8 cellular contexts compared by ENCODE assay signal in the genomic region with DNA sequence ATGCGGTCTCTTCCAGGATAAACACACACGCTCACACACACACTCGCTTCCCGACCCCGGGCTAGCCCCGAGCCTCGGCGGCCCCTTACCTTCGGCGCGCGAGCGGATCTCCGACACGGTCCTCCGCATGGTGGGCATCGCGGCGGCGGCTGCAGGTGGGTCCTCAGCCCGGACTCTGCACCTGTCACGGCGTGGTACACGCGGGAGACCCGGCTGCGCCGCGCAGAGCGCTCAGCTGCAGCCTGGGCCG. TPM values are rescaled to one million over a fixed set of nuclear protein-coding genes. Genes with fewer than 3 reads are reported as not detected.
DNase-seq lines count a peak whose midpoint lies in the region; ATAC-seq and TF ChIP-seq lines count a peak whose summit lies in the region.

No MANE protein-coding gene starts in this region.

- in situ Hi-C loops in astrocyte of the cerebellum (cut with HindIII; ENCODE audit: low sequenced_read_pairs) (no loop called here), transverse colon (cut with MboI; ENCODE audit: low pct_ligation_motif_present in 1 of 4, low pct_unique_long_range_greater_than_20kb in 1 of 4, low sequenced_read_pairs in 3 of 4) (no loop called here)

- no peak for TF ChIP-seq EP300 in transverse colon (IDR thresholded peaks at IDR 0.05; ENCODE audit: low read depth)

- 2% methylated on average over 18 of the region's 31 CpGs; no CpG with 5 or more reads in 1 of the 2 donors for WGBS in transverse colon (ENCODE audit: low coverage in 1 of 2), 2 donors

- intact Hi-C loops in lower lobe of right lung (cut with DNase I) = no loop called here
- intact Hi-C loops in transverse colon (cut with DNase I; ENCODE audit: low total_unique reads) = no loop called here

- no peak for TF ChIP-seq POLR2A in transverse colon (IDR thresholded peaks at IDR 0.05)

- no peak for ATAC-seq in lower lobe of right lung
- ATAC-seq in GM18520 (IDR thresholded peaks at IDR 0.05; ENCODE audit: unreplicated experiment) = no peak
- ATAC-seq in HG02970 (IDR thresholded peaks at IDR 0.05; ENCODE audit: low FRiP score, unreplicated experiment) = no peak

- peaks cover 41% of the 10 kb centered on the region for H3K4me1 Mint-ChIP-seq in activated naive CD4-positive, alpha-beta T cell treated with anti-CD3 and anti-CD28 coated beads, Interleukin-2, amount 10 ng/mL, durations not matched to agents 7 days and 5 days

- H3K9me3 ChIP-seq in lower lobe of right lung (no peaks in the 10 kb centered on the region), transverse colon (no peaks in the 10 kb centered on the region)

- H3K27me3 ChIP-seq in lower lobe of right lung (ENCODE audit: low read depth) (no peaks in the 10 kb centered on the region), transverse colon (no peaks in the 10 kb centered on the region)

- H3K36me3 Mint-ChIP-seq in activated naive CD4-positive, alpha-beta T cell treated with anti-CD3 and anti-CD28 coated beads, Interleukin-2, amount 10 ng/mL, durations not matched to agents 7 days and 5 days = peaks cover 27% of the 10 kb centered on the region

- CTCF ChIA-PET in activated naive CD4-positive, alpha-beta T cell treated with anti-CD3 and anti-CD28 coated beads, Interleukin-2, amount 10 ng/mL, durations not matched to agents 7 days and 5 days (lab: Charles Lee) = interaction anchor here (0.8 to 2.9 kb wide), 4 partner anchors 12 to 88 kb away, joined by 3 to 13 read pairs (median 4); no protein-coding TSS in a partner anchor

- H3K9me3 Mint-ChIP-seq in activated naive CD4-positive, alpha-beta T cell treated with anti-CD3 and anti-CD28 coated beads, Interleukin-2, amount 10 ng/mL, durations not matched to agents 7 days and 5 days = peaks cover 10% of the 10 kb centered on the region

- H3K36me3 ChIP-seq in lower lobe of right lung = no peaks in the 10 kb centered on the region
- no peaks in the 10 kb centered on the region for H3K36me3 ChIP-seq in transverse colon

- peak overlapping the region; percentile 91 for H3K4me3 Mint-ChIP-seq in activated naive CD4-positive, alpha-beta T cell treated with anti-CD3 and anti-CD28 coated beads, Interleukin-2, amount 10 ng/mL, durations not matched to agents 7 days and 5 days

- no peaks in the 10 kb centered on the region for H3K27me3 Mint-ChIP-seq in activated naive CD4-positive, alpha-beta T cell treated with anti-CD3 and anti-CD28 coated beads, Interleukin-2, amount 10 ng/mL, durations not matched to agents 7 days and 5 days

- TF ChIP-seq CTCF in astrocyte of the cerebellum (IDR thresholded peaks at IDR 0.05; ENCODE audit: low read depth, low read length, missing control alignments) = no peak
- TF ChIP-seq CTCF in lower lobe of right lung (IDR thresholded peaks at IDR 0.05) = no peak
- no peak for TF ChIP-seq CTCF in transverse colon (IDR thresholded peaks at IDR 0.05)

- peak overlapping the region; percentile 82 for H3K27ac ChIP-seq in lower lobe of right lung
- peak overlapping the region; percentile 85 to 94 (median 92) for H3K27ac ChIP-seq in transverse colon

- peak overlapping the region; percentile 92 for H3K27ac Mint-ChIP-seq in activated naive CD4-positive, alpha-beta T cell treated with anti-CD3 and anti-CD28 coated beads, Interleukin-2, amount 10 ng/mL, durations not matched to agents 7 days and 5 days

- H3K4me3 ChIP-seq in astrocyte of the cerebellum (ENCODE audit: low read depth, low read length) = peak overlapping the region; percentile 62
- peak overlapping the region; percentile 88 for H3K4me3 ChIP-seq in lower lobe of right lung
- H3K4me3 ChIP-seq in transverse colon = peak overlapping the region; percentile 65 to 88 (median 82)

- no peak for DNase-seq in activated naive CD4-positive, alpha-beta T cell treated with anti-CD3 and anti-CD28 coated beads, Interleukin-2, amount 10 ng/mL, durations not matched to agents 7 days and 5 days
- DNase-seq in activated naive CD4-positive, alpha-beta T cell treated with Interleukin-2 at 50 U/mL for 16 hours = no peak
- no peak for DNase-seq in astrocyte of the cerebellum (ENCODE audit: low read depth)
- no peak for DNase-seq in lower lobe of right lung
- no peak for DNase-seq in transverse colon
- DNase-seq in NCI-H2107 treated with DMSO at 0.1 percent for 48 hours (lab: John Stamatoyannopoulos, UW; ENCODE audit: unreplicated experiment) = no peak

- H3K4me1 ChIP-seq in lower lobe of right lung (peaks cover 22% of the 10 kb centered on the region), transverse colon (peaks cover 16 to 38% (median 23%) of the 10 kb centered on the region in 4 donors)

RNA-seq across cellular contexts. Expression of a gene that starts 0.2 kb away (rescaled TPM):
- total RNA-seq in lower lobe of right lung (84.7 TPM), transverse colon (100 to 1,000 TPM in 3 of 4 donors, 10 to 100 TPM in 1; 72.2 to 255 (median 166) TPM)
